ENCODE assay signal across 13 cellular contexts in the genomic region with DNA sequence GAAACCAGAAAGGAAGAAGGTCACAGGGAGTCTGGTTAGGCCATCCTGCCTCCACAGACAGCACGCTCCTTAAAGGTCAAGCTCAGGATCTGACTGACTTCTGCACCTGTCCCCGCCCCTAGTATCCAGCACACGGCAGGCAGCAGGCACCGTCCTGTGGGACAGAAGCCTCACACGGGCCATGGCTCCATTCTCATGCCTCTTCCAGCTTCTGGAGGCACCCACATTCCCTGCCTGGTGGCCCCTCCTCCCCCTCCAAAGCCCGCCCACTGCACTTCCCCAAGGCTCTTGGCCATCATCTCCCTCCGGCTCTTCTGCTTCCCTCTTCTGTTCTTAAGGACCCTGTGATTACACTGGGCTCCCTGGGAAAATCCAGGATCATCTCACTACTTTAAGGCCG. TPM values are rescaled to one million over a fixed set of nuclear protein-coding genes. Genes with fewer than 3 reads are reported as not detected.
DNase-seq lines count a peak whose midpoint lies in the region; ATAC-seq and TF ChIP-seq lines count a peak whose summit lies in the region.
"Had no signal": no experiment of that assay in that cellular context is flagged by ENCODE, and none has a peak within 500 bp of the region (broad histone marks: within the 10 kb centered on the region; RNA-seq: fewer than 3 reads in every experiment).

No MANE protein-coding gene starts in this region.

- peak; percentile 31 for DNase-seq in cardiac septum (ENCODE audit: low spot score)
- DNase-seq in left ventricle myocardium superior: no peak
- DNase-seq in adrenal gland: peak in 4 of 7 donors; percentile 11 to 54 (median 18)
- peak; percentile 10 to 14 for DNase-seq in uterus
- DNase-seq in NCI-H146 treated with DMSO at 0.1 percent for 48 hours (lab: John Stamatoyannopoulos, UW; ENCODE audit: unreplicated experiment): no peak
- no peak for DNase-seq in brain microvascular endothelial cell
- DNase-seq in NCI-H187 (lab: John Stamatoyannopoulos, UW): no peak
- DNase-seq: BE2C, foreskin melanocyte, GM23248 had no signal

- WGBS in adrenal gland, 4 donors: 71 to 82% (median 77%) methylated on average over 8 of the region's 8 CpGs

- peak overlapping the region; percentile 56 for H3K9ac ChIP-seq in mucosa of stomach (ENCODE audit: low read length)
- H3K9ac ChIP-seq: GM23248 had no signal

- TF ChIP-seq CTCF in adrenal gland (IDR thresholded peaks at IDR 0.05): no peak
- no peak for TF ChIP-seq CTCF in uterus (IDR thresholded peaks at IDR 0.05)
- TF ChIP-seq CTCF in brain microvascular endothelial cell (IDR thresholded peaks at IDR 0.05; ENCODE audit: low read depth, low read length, missing control alignments): no peak

- TF ChIP-seq POLR2A in adrenal gland (IDR thresholded peaks at IDR 0.05) (no peak), uterus (IDR thresholded peaks at IDR 0.05) (no peak)

- H3K4me3 ChIP-seq in adrenal gland: no peak overlapping the region
- H3K4me3 ChIP-seq in mucosa of stomach (ENCODE audit: low read length): peak overlapping the region; percentile 27
- no peak overlapping the region for H3K4me3 ChIP-seq in uterus
- no peak overlapping the region for H3K4me3 ChIP-seq in brain microvascular endothelial cell (ENCODE audit: low read depth, low read length)
- H3K4me3 ChIP-seq: coronary artery, GM23248, tibial artery had no signal

- H3K4me1 ChIP-seq in adrenal gland (replicated peaks in 1 of 2) (peaks cover 23 to 38% of the 10 kb centered on the region in 2 donors), mucosa of stomach (ENCODE audit: control insufficient read depth, insufficient read depth, low read length) (peaks cover 73% of the 10 kb centered on the region), uterus (no peaks in the 10 kb centered on the region)

- no peaks in the 10 kb centered on the region for H3K36me3 ChIP-seq in adrenal gland (replicated peaks in 1 of 2)
- no peaks in the 10 kb centered on the region for H3K36me3 ChIP-seq in mucosa of stomach (ENCODE audit: control insufficient read depth, insufficient read depth, low read length)
- H3K36me3 ChIP-seq in uterus: no peaks in the 10 kb centered on the region
- peaks cover 4% of the 10 kb centered on the region for H3K36me3 ChIP-seq in brain microvascular endothelial cell (replicated peaks)

- intact Hi-C loops in cardiac septum (cut with DNase I): no loop called here
- intact Hi-C loops in left ventricle myocardium superior (cut with micrococcal nuclease): no loop called here
- intact Hi-C loops in adrenal gland (cut with DNase I): no loop called here
- intact Hi-C loops in uterus (cut with DNase I; ENCODE audit: low total_unique reads): no loop called here

- H3K9me3 ChIP-seq in adrenal gland (replicated peaks in 1 of 3): no peaks in the 10 kb centered on the region
- H3K9me3 ChIP-seq in mucosa of stomach (ENCODE audit: control insufficient read depth, low read length): no peaks in the 10 kb centered on the region
- H3K9me3 ChIP-seq in uterus: no peaks in the 10 kb centered on the region
- H3K9me3 ChIP-seq: BE2C, tibial artery had no signal

- H3K27ac ChIP-seq in adrenal gland (peak overlapping the region in 2 of 5 donors; percentile 2 to 34), uterus (no peak overlapping the region), brain microvascular endothelial cell (no peak overlapping the region)
- H3K27ac ChIP-seq: coronary artery, GM23248, tibial artery had no signal

- H3K27me3 ChIP-seq in adrenal gland (no peaks in the 10 kb centered on the region), mucosa of stomach (ENCODE audit: control insufficient read depth, insufficient read depth, low read length) (no peaks in the 10 kb centered on the region), uterus (no peaks in the 10 kb centered on the region), brain microvascular endothelial cell (replicated peaks) (no peaks in the 10 kb centered on the region)
- H3K27me3 ChIP-seq: BE2C, tibial artery had no signal

- in situ Hi-C loops in brain microvascular endothelial cell (cut with HindIII; ENCODE audit: low pct_ligation_motif_present, low sequenced_read_pairs): no loop called here

- ATAC-seq in left ventricle myocardium superior: no peak

RNA-seq across cellular contexts. Expression of a gene that starts 3.6 kb away (rescaled TPM):
- total RNA-seq in cardiac septum (25.2 TPM), left ventricle myocardium superior (28.2 TPM), adrenal gland (10 to 100 TPM; 36.5 to 78.3 (median 61.5) TPM), uterus (10 to 100 TPM in 3 of 4 donors, 1 to 10 TPM in 1; 9.2 to 40.6 (median 21.5) TPM)
- 10 to 100 TPM; 10.3 to 29.5 (median 10.7) TPM for polyA plus RNA-seq in adrenal gland

RNA-seq across cellular contexts. Expression of a gene that starts 18.0 kb away (rescaled TPM):
- total RNA-seq in cardiac septum (92.9 TPM), left ventricle myocardium superior (247 TPM), adrenal gland (100 to 1,000 TPM in 6 of 8 donors, 10 to 100 TPM in 2; 74.6 to 175 (median 137) TPM), uterus (10 to 100 TPM in 3 of 4 donors, 1 to 10 TPM in 1; 2.9 to 80.8 (median 39.6) TPM)
- polyA plus RNA-seq in adrenal gland: 100 to 1,000 TPM in 1 of 3 donors, 10 to 100 TPM in 2; 17.2 to 147 (median 74.4) TPM

RNA-seq across cellular contexts. Expression of a gene that starts 26.3 kb away (rescaled TPM):
- total RNA-seq in cardiac septum: 312 TPM
- 822 TPM for total RNA-seq in left ventricle myocardium superior
- total RNA-seq in adrenal gland: 1,000 to 10,000 TPM in 2 of 8 donors, 100 to 1,000 TPM in 6; 449 to 1,588 (median 791) TPM
- 100 to 1,000 TPM; 266 to 499 (median 286) TPM for polyA plus RNA-seq in adrenal gland
- 100 to 1,000 TPM in 3 of 4 donors, 10 to 100 TPM in 1; 88.2 to 396 (median 244) TPM for total RNA-seq in uterus

Comparison
In these comparisons a context has a peak if more than half of its experiments do, and no peak if none do; other contexts are left out.
1. DNase-seq: peak in cardiac septum (single experiment), adrenal gland (4 of 7) and uterus (2 of 2); none in left ventricle myocardium superior (single experiment), NCI-H146 treated with DMSO at 0.1 percent for 48 hours (single experiment), brain microvascular endothelial cell (single experiment) and NCI-H187 (0 of 2).